Comparison of ENCODE assay signal across 1 cellular context in the genomic region with DNA sequence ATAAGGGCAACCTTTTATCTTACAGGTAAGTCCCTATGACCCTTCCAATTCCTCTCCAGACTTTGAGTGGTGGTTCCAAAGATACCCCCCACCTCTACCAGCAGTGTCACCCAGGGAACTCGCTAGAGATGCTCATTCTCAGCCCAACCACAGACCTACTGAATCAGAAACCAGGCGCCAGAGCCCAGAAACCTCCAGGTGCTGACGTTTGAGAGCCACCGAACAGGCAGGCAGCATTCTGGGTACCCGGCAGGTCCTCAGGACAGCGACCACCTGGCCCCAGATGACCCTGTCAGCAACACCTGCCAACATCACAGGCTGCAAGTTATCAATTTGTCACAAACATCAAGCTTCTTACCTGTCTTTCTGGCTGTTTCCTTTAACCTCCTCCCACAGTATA.
TF ChIP-seq lines count a peak whose summit lies in the region.

No MANE protein-coding gene starts in this region.

TF ChIP-seq in GM23338, 12 proteins besides CTCF, POLR2A, EP300 and RAD21:
- TF ChIP-seq, protein P1, sequence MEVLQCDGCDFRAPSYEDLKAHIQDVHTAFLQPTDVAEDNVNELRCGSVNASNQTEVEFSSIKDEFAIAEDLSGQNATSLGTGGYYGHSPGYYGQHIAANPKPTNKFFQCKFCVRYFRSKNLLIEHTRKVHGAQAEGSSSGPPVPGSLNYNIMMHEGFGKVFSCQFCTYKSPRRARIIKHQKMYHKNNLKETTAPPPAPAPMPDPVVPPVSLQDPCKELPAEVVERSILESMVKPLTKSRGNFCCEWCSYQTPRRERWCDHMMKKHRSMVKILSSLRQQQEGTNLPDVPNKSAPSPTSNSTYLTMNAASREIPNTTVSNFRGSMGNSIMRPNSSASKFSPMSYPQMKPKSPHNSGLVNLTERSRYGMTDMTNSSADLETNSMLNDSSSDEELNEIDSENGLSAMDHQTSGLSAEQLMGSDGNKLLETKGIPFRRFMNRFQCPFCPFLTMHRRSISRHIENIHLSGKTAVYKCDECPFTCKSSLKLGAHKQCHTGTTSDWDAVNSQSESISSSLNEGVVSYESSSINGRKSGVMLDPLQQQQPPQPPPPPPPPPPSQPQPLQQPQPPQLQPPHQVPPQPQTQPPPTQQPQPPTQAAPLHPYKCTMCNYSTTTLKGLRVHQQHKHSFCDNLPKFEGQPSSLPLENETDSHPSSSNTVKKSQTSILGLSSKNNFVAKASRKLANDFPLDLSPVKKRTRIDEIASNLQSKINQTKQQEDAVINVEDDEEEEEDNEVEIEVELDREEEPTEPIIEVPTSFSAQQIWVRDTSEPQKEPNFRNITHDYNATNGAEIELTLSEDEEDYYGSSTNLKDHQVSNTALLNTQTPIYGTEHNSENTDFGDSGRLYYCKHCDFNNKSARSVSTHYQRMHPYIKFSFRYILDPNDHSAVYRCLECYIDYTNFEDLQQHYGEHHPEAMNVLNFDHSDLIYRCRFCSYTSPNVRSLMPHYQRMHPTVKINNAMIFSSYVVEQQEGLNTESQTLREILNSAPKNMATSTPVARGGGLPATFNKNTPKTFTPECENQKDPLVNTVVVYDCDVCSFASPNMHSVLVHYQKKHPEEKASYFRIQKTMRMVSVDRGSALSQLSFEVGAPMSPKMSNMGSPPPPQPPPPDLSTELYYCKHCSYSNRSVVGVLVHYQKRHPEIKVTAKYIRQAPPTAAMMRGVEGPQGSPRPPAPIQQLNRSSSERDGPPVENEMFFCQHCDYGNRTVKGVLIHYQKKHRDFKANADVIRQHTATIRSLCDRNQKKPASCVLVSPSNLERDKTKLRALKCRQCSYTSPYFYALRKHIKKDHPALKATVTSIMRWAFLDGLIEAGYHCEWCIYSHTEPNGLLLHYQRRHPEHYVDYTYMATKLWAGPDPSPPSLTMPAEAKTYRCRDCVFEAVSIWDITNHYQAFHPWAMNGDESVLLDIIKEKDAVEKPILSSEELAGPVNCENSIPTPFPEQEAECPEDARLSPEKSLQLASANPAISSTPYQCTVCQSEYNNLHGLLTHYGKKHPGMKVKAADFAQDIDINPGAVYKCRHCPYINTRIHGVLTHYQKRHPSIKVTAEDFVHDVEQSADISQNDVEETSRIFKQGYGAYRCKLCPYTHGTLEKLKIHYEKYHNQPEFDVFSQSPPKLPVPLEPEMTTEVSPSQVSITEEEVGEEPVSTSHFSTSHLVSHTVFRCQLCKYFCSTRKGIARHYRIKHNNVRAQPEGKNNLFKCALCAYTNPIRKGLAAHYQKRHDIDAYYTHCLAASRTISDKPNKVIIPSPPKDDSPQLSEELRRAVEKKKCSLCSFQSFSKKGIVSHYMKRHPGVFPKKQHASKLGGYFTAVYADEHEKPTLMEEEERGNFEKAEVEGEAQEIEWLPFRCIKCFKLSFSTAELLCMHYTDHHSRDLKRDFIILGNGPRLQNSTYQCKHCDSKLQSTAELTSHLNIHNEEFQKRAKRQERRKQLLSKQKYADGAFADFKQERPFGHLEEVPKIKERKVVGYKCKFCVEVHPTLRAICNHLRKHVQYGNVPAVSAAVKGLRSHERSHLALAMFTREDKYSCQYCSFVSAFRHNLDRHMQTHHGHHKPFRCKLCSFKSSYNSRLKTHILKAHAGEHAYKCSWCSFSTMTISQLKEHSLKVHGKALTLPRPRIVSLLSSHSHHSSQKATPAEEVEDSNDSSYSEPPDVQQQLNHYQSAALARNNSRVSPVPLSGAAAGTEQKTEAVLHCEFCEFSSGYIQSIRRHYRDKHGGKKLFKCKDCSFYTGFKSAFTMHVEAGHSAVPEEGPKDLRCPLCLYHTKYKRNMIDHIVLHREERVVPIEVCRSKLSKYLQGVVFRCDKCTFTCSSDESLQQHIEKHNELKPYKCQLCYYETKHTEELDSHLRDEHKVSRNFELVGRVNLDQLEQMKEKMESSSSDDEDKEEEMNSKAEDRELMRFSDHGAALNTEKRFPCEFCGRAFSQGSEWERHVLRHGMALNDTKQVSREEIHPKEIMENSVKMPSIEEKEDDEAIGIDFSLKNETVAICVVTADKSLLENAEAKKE (CRISPR knock-in tag; IDR thresholded peaks at IDR 0.05) = no peak
- TF ChIP-seq EZH2 (IDR thresholded peaks at IDR 0.05; ENCODE audit: low read depth, unreplicated experiment) (no peak), STAT1 (IDR thresholded peaks at IDR 0.05; ENCODE audit: unreplicated experiment) (no peak), CREB1 (CRISPR knock-in tag; IDR thresholded peaks at IDR 0.05; ENCODE audit: low read depth) (no peak), ETS1 (IDR thresholded peaks at IDR 0.05) (no peak), JUNB (IDR thresholded peaks at IDR 0.05; ENCODE audit: unreplicated experiment) (no peak), NANOG (IDR thresholded peaks at IDR 0.05; ENCODE audit: borderline replicate concordance) (no peak), POLR2AphosphoS5 (IDR thresholded peaks at IDR 0.05; ENCODE audit: low read depth) (no peak), EZH2phosphoT487 (IDR thresholded peaks at IDR 0.05; ENCODE audit: unreplicated experiment) (no peak), ZNF331 (CRISPR knock-in tag; IDR thresholded peaks at IDR 0.05; ENCODE audit: low read depth) (no peak), ZNF114 (CRISPR knock-in tag; IDR thresholded peaks at IDR 0.05) (no peak)
- TF ChIP-seq, protein P2, sequence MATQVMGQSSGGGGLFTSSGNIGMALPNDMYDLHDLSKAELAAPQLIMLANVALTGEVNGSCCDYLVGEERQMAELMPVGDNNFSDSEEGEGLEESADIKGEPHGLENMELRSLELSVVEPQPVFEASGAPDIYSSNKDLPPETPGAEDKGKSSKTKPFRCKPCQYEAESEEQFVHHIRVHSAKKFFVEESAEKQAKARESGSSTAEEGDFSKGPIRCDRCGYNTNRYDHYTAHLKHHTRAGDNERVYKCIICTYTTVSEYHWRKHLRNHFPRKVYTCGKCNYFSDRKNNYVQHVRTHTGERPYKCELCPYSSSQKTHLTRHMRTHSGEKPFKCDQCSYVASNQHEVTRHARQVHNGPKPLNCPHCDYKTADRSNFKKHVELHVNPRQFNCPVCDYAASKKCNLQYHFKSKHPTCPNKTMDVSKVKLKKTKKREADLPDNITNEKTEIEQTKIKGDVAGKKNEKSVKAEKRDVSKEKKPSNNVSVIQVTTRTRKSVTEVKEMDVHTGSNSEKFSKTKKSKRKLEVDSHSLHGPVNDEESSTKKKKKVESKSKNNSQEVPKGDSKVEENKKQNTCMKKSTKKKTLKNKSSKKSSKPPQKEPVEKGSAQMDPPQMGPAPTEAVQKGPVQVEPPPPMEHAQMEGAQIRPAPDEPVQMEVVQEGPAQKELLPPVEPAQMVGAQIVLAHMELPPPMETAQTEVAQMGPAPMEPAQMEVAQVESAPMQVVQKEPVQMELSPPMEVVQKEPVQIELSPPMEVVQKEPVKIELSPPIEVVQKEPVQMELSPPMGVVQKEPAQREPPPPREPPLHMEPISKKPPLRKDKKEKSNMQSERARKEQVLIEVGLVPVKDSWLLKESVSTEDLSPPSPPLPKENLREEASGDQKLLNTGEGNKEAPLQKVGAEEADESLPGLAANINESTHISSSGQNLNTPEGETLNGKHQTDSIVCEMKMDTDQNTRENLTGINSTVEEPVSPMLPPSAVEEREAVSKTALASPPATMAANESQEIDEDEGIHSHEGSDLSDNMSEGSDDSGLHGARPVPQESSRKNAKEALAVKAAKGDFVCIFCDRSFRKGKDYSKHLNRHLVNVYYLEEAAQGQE (IDR thresholded peaks at IDR 0.05; ENCODE audit: unreplicated experiment) = no peak
